Comparison of ENCODE assay signal across 17 cellular contexts in genomic region chr16:48272837-48273421, GRCh38. TPM values are rescaled to one million over a fixed set of nuclear protein-coding genes. Genes with fewer than 3 reads are reported as not detected.
DNase-seq lines count a peak whose midpoint lies in the region; ATAC-seq and TF ChIP-seq lines count a peak whose summit lies in the region.
"Had no signal": no experiment of that assay in that cellular context is flagged by ENCODE, and none has a peak within 500 bp of the region (broad histone marks: within the 10 kb centered on the region; RNA-seq: fewer than 3 reads in every experiment).

No MANE protein-coding gene starts in this region.

- DNase-seq in Right ventricle myocardium inferior (ENCODE audit: missing footprints) (no peak), cardiac septum (ENCODE audit: low spot score) (no peak), right atrium auricular region (ENCODE audit: low spot score) (no peak), ovary (peak in 3 of 5 donors; percentile 17 to 26 (median 18)), DMS 273 treated with DMSO at 0.1 percent for 48 hours (lab: John Stamatoyannopoulos, UW) (no peak)
- DNase-seq in activated CD4-positive, alpha-beta T cell treated with anti-CD3 and anti-CD28 coated beads, Interleukin-2, amount 50 U/mL, for 4 hours = no peak
- DNase-seq: activated CD4-positive, alpha-beta T cell treated with anti-CD3 and anti-CD28 coated beads for 48 hours; activated T-cell treated with anti-CD3 and anti-CD28 coated beads, Interleukin-2, amount 50 U/mL, for 48 hours; CD4-positive, alpha-beta T cell; foreskin fibroblast; NCI-H187 treated with DMSO at 0.1 percent for 48 hours; NCI-H526 had no signal

- H3K27ac ChIP-seq in right atrium auricular region (peak overlapping the region; percentile 66), ovary (peak overlapping the region in 1 of 2 donors; percentile 64)

- TF ChIP-seq EP300 in ovary (IDR thresholded peaks at IDR 0.05) = no peak

- H3K4me3 ChIP-seq in right atrium auricular region = no peak overlapping the region
- no peak overlapping the region for H3K4me3 ChIP-seq in ovary

- 30 to 66% (median 42%) methylated on average over 8 of the region's 8 CpGs for WGBS in ovary, 3 donors

- no peak for TF ChIP-seq CTCF in right atrium auricular region (IDR thresholded peaks at IDR 0.05)
- TF ChIP-seq CTCF in ovary (IDR thresholded peaks at IDR 0.05) = no peak

- H3K4me1 ChIP-seq in right atrium auricular region = peaks cover 0 to 26% of the 10 kb centered on the region in 2 donors
- H3K4me1 ChIP-seq in ovary (ENCODE audit: insufficient read depth) = no peaks in the 10 kb centered on the region

- H3K9me3 ChIP-seq in right atrium auricular region (no peaks in the 10 kb centered on the region), ovary (no peaks in the 10 kb centered on the region)

- intact Hi-C loops in Right ventricle myocardium inferior (cut with DNase I) (no loop called here), cardiac septum (cut with DNase I) (no loop called here), ovary (cut with DNase I) (no loop called here)

- ATAC-seq in Right ventricle myocardium inferior (peak; percentile 72), HG03025 (IDR thresholded peaks at IDR 0.05; ENCODE audit: low FRiP score, unreplicated experiment) (no peak), HG02798 (IDR thresholded peaks at IDR 0.05; ENCODE audit: poor library complexity, unreplicated experiment) (no peak)

- H3K36me3 ChIP-seq in right atrium auricular region = peaks cover 14% of the 10 kb centered on the region
- H3K36me3 ChIP-seq in ovary = no peaks in the 10 kb centered on the region

- no peak for TF ChIP-seq POLR2A in ovary (IDR thresholded peaks at IDR 0.05)

- H3K27me3 ChIP-seq in right atrium auricular region (no peaks in the 10 kb centered on the region), ovary (no peaks in the 10 kb centered on the region)

RNA-seq across cellular contexts. Expression of gene ABCC11, which starts 25.6 kb away (rescaled TPM):
- total RNA-seq in Right ventricle myocardium inferior (not detected), cardiac septum (0.30 TPM), right atrium auricular region (not detected), ovary (1 to 10 TPM in 1 of 7 donors, under 1 TPM in 3, not detected in 3; 0.11 to 5.2 (median 0.54) TPM)
- under 1 TPM; 0.07 to 0.32 TPM for polyA plus RNA-seq in ovary
- total RNA-seq: A172, Daoy, posterior vena cava had no signal

RNA-seq across cellular contexts. Expression of gene LONP2, which starts 28.8 kb away (rescaled TPM):
- total RNA-seq in Right ventricle myocardium inferior (61.3 TPM), cardiac septum (68.1 TPM), right atrium auricular region (10 to 100 TPM; 37.2 to 48.9 TPM), ovary (100 to 1,000 TPM in 1 of 7 donors, 10 to 100 TPM in 6; 45.7 to 101 (median 79.9) TPM)
- 10 to 100 TPM; 30.0 to 56.2 TPM for polyA plus RNA-seq in ovary

Comparison
In these comparisons a context has a peak if more than half of its experiments do, and no peak if none do; other contexts are left out.
1. DNase-seq: peak in ovary (3 of 5); none in Right ventricle myocardium inferior (single experiment), cardiac septum (single experiment), right atrium auricular region (single experiment), activated CD4-positive, alpha-beta T cell treated with anti-CD3 and anti-CD28 coated beads, Interleukin-2, amount 50 U/mL, for 4 hours (0 of 2) and DMS 273 treated with DMSO at 0.1 percent for 48 hours (single experiment).